11 cellular contexts compared by ENCODE assay signal in the genomic region with DNA sequence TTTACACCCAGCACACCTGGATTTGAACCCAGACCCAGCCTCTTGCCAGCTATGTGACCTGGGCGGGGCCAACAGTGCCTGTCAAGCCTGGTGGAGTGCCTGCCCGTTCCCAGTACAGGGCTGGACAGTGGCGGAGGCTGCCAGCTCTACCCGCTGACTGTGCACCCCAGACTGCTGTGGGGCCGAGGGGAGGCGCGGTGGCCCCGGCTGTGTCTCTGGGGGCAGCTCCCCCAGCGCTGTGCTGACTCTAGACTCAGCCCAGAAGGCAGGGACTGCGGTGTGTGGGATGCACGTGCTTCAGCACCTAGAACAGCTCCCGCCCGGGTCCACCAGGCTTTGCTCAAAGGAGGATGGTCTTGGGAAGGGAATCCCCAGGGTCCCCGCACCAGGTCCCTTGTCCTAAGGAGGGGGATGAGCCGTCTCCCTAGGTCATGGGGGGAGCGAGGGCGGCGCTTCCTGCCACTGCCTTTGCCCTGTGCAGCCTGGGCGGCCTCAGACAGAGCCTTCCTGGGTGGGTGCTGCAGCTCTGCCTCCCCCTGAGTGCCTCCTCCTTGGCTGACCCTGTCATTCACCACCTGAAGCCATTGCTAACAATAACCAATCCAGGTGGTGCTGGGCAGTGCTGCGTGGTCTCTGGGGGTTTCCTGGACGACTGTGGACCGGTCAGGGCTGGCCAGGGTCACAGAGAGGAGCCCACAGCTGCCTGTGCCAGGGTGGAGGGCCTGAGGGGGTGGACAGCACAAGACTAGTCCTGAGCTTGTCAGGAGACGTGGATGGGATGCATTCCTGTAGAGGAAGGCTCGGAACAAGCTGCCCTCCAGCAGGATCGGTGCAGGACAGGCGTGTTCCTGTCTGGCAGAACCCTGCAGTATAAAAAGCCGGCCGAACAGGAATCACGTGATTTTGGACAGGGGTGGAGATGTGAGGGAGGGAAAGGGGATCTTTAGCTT. TPM values are rescaled to one million over a fixed set of nuclear protein-coding genes. Genes with fewer than 3 reads are reported as not detected.
DNase-seq lines count a peak whose midpoint lies in the region; ATAC-seq and TF ChIP-seq lines count a peak whose summit lies in the region.
"Had no signal": no experiment of that assay in that cellular context is flagged by ENCODE, and none has a peak within 500 bp of the region (broad histone marks: within the 10 kb centered on the region; RNA-seq: fewer than 3 reads in every experiment).

No MANE protein-coding gene starts in this region.

- H3K4me3 ChIP-seq in heart right ventricle: no peak overlapping the region
- H3K4me3 ChIP-seq in stomach: no peak overlapping the region

- no peaks in the 10 kb centered on the region for H3K36me3 Mint-ChIP-seq in activated naive CD4-positive, alpha-beta T cell treated with anti-CD3 and anti-CD28 coated beads, Interleukin-2, amount 10 ng/mL, durations not matched to agents 7 days and 5 days
- no peaks in the 10 kb centered on the region for H3K36me3 Mint-ChIP-seq in activated naive CD4-positive, alpha-beta T cell treated with anti-CD3 and anti-CD28 coated beads for 36 hours (ENCODE audit: low read depth)

- H3K27ac Mint-ChIP-seq in activated naive CD4-positive, alpha-beta T cell treated with anti-CD3 and anti-CD28 coated beads, Interleukin-2, amount 10 ng/mL, durations not matched to agents 7 days and 5 days: no peak overlapping the region
- H3K27ac Mint-ChIP-seq in activated naive CD4-positive, alpha-beta T cell treated with anti-CD3 and anti-CD28 coated beads for 36 hours: no peak overlapping the region

- H3K4me1 Mint-ChIP-seq in activated naive CD4-positive, alpha-beta T cell treated with anti-CD3 and anti-CD28 coated beads, Interleukin-2, amount 10 ng/mL, durations not matched to agents 7 days and 5 days: no peaks in the 10 kb centered on the region
- H3K4me1 Mint-ChIP-seq in activated naive CD4-positive, alpha-beta T cell treated with anti-CD3 and anti-CD28 coated beads for 36 hours (ENCODE audit: low read depth): peaks cover 2% of the 10 kb centered on the region

- CTCF ChIA-PET in activated naive CD4-positive, alpha-beta T cell treated with anti-CD3 and anti-CD28 coated beads, Interleukin-2, amount 10 ng/mL, durations not matched to agents 7 days and 5 days (lab: Charles Lee): no interaction called here
- CTCF ChIA-PET in activated naive CD4-positive, alpha-beta T cell treated with anti-CD3 and anti-CD28 coated beads for 36 hours (lab: Charles Lee): interaction anchor here (0.6 kb wide), 2 partner anchors 37 to 504 kb away, joined by 3 to 4 read pairs; a partner anchor contains a TSS
- CTCF ChIA-PET in RWPE1 (lab: Yijun Ruan, JAX): no interaction called here

- H3K27me3 ChIP-seq in heart right ventricle (peaks cover 0 to 20% (median 10%) of the 10 kb centered on the region in 7 donors), stomach (peaks cover 0 to 43% (median 23%) of the 10 kb centered on the region in 3 donors)

- H3K4me1 ChIP-seq in heart right ventricle (peaks cover 0 to 3% (median 0%) of the 10 kb centered on the region in 9 donors), stomach (no peaks in the 10 kb centered on the region)

- H3K9me3 ChIP-seq in heart right ventricle (peaks cover 0 to 1% (median 0%) of the 10 kb centered on the region in 11 donors), stomach (no peaks in the 10 kb centered on the region)

- H3K9me3 Mint-ChIP-seq in activated naive CD4-positive, alpha-beta T cell treated with anti-CD3 and anti-CD28 coated beads, Interleukin-2, amount 10 ng/mL, durations not matched to agents 7 days and 5 days: peaks cover 2% of the 10 kb centered on the region
- H3K9me3 Mint-ChIP-seq in activated naive CD4-positive, alpha-beta T cell treated with anti-CD3 and anti-CD28 coated beads for 36 hours: peaks cover 2% of the 10 kb centered on the region

- peak in 5 of 8 donors; percentile 44 to 65 (median 57) for ATAC-seq in heart right ventricle
- no peak for ATAC-seq in sciatic nerve

- no peak overlapping the region for H3K4me3 Mint-ChIP-seq in activated naive CD4-positive, alpha-beta T cell treated with anti-CD3 and anti-CD28 coated beads, Interleukin-2, amount 10 ng/mL, durations not matched to agents 7 days and 5 days
- no peak overlapping the region for H3K4me3 Mint-ChIP-seq in activated naive CD4-positive, alpha-beta T cell treated with anti-CD3 and anti-CD28 coated beads for 36 hours

- H3K27me3 Mint-ChIP-seq in activated naive CD4-positive, alpha-beta T cell treated with anti-CD3 and anti-CD28 coated beads, Interleukin-2, amount 10 ng/mL, durations not matched to agents 7 days and 5 days: peaks cover 18% of the 10 kb centered on the region
- H3K27me3 Mint-ChIP-seq in activated naive CD4-positive, alpha-beta T cell treated with anti-CD3 and anti-CD28 coated beads for 36 hours (ENCODE audit: low read depth): peaks cover 13% of the 10 kb centered on the region

- DNase-seq in activated naive CD4-positive, alpha-beta T cell treated with anti-CD3 and anti-CD28 coated beads, Interleukin-2, amount 10 ng/mL, durations not matched to agents 7 days and 5 days: peak; percentile 29
- no peak for DNase-seq in activated naive CD4-positive, alpha-beta T cell treated with anti-CD3 and anti-CD28 coated beads for 36 hours
- DNase-seq in RWPE1 (ENCODE audit: low spot score) (peak; percentile 55), heart right ventricle (no peak), sciatic nerve (ENCODE audit: low spot score) (peak; percentile 48), stomach (no peak), GF-D8 (lab: John Stamatoyannopoulos, UW) (no peak), ureter (ENCODE audit: low spot score) (no peak)
- DNase-seq: AML-193, NCI-H1048 had no signal

- TF ChIP-seq CTCF in RWPE1 (conservative IDR thresholded peaks at IDR 0.05; ENCODE audit: low read depth) (no peak), heart right ventricle (IDR thresholded peaks at IDR 0.05) (no peak), stomach (IDR thresholded peaks at IDR 0.05) (no peak)

- TF ChIP-seq POLR2A in stomach (IDR thresholded peaks at IDR 0.05): no peak

- H3K36me3 ChIP-seq in heart right ventricle (no peaks in the 10 kb centered on the region), stomach (no peaks in the 10 kb centered on the region)

- TF ChIP-seq EP300 in stomach (IDR thresholded peaks at IDR 0.05): no peak

- whole genome bisulfite sequencing in heart right ventricle, 2 donors: 38 to 41% methylated on average over 28 to 29 of the region's 29 CpGs
- WGBS in stomach, 5 donors: 31 to 46% (median 37%) methylated on average over 20 to 29 of the region's 29 CpGs

- H3K27ac ChIP-seq in RWPE1 (no peak overlapping the region), heart right ventricle (no peak overlapping the region), stomach (no peak overlapping the region)

- intact Hi-C loops in activated naive CD4-positive, alpha-beta T cell treated with anti-CD3 and anti-CD28 coated beads for 36 hours (cut with micrococcal nuclease): no loop called here
- intact Hi-C loops in heart right ventricle (cut with DNase I) (no loop called here), sciatic nerve (cut with DNase I) (no loop called here), stomach (cut with DNase I; ENCODE audit: low total_unique reads) (no loop called here)

- POLR2A ChIA-PET in RWPE1 (lab: Yijun Ruan, JAX; ENCODE audit: low non-redundant PET): no interaction called here

RNA-seq across cellular contexts. Expression of a gene that starts 18.6 kb away (rescaled TPM):
- 1 to 10 TPM; 1.1 TPM for total RNA-seq in activated naive CD4-positive, alpha-beta T cell treated with anti-CD3 and anti-CD28 coated beads for 36 hours
- total RNA-seq in heart right ventricle (10 to 100 TPM in 2 of 10 donors, 1 to 10 TPM in 8; 2.4 to 11.1 (median 5.5) TPM), sciatic nerve (34.8 TPM), stomach (1 to 10 TPM in 4 of 5 donors, not detected in 1; 1.3 to 7.9 (median 2.3) TPM), ureter (20.6 TPM)
- polyA plus RNA-seq in heart right ventricle (10 to 100 TPM in 1 of 2 donors, 1 to 10 TPM in 1; 8.6 to 12.9 TPM), stomach (1 to 10 TPM; 4.6 to 7.5 (median 6.7) TPM)
- polyA plus RNA-seq: neural cell had no signal

Comparison
In these comparisons a context has a peak if more than half of its experiments do, and no peak if none do; other contexts are left out.
1. DNase-seq: peak in activated naive CD4-positive, alpha-beta T cell treated with anti-CD3 and anti-CD28 coated beads, Interleukin-2, amount 10 ng/mL, durations not matched to agents 7 days and 5 days (single experiment), RWPE1 (single experiment) and sciatic nerve (single experiment); none in activated naive CD4-positive, alpha-beta T cell treated with anti-CD3 and anti-CD28 coated beads for 36 hours (single experiment), heart right ventricle (0 of 2), stomach (single experiment), GF-D8 (single experiment) and ureter (single experiment).